9 cellular contexts compared by ENCODE assay signal in the genomic region with DNA sequence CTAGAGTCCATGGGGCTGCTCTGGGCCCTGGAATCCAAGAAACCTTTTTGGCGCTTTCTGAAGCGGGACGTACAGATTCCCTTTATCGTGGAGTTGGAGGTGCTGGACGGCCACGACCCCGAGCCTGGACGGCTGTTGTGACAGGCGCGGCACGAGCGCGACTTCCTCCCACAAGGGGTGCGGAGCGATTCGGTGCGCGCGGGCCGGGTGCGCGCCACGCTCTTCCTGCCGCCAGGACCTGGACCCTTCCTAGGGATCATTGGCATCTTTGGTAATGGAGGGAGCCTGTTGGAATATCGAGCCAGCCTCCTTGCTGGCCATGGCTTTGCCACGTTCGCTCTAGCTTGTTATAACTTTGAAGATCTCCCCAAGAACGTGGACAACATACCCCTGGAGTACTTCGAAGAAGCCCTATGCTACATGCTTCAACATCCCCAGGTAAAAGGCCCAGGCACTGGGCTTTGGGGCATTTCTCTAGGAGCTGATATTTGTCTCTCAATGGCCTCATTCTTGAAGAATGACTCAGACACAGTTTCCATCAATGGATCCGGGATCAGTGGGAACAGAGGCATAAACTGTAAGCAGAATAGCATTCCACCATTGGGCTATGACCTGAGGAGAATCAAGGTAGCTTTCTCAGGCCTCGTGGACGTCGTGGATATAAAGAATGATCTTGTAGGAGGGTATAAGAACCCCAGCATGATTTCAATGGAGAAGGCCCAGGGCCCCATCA. TPM values are rescaled to one million over a fixed set of nuclear protein-coding genes. Genes with fewer than 3 reads are reported as not detected.
DNase-seq lines count a peak whose midpoint lies in the region; ATAC-seq and TF ChIP-seq lines count a peak whose summit lies in the region.
"Had no signal": no experiment of that assay in that cellular context is flagged by ENCODE, and none has a peak within 500 bp of the region (broad histone marks: within the 10 kb centered on the region; RNA-seq: fewer than 3 reads in every experiment).

No MANE protein-coding gene starts in this region.

- dilution Hi-C loops in IMR-90 (cut with HindIII; ENCODE audit: low sequenced_read_pairs, unreplicated experiment): no loop called here

- H2BK120ac ChIP-seq in IMR-90 (ENCODE audit: low read depth, low read length): no peak overlapping the region

- peaks cover 0 to 3% of the 10 kb centered on the region in 2 donors for H3K9me3 Mint-ChIP-seq in natural killer cell
- peaks cover 3 to 31% (median 24%) of the 10 kb centered on the region in 5 donors for H3K9me3 Mint-ChIP-seq in CD8-positive, alpha-beta memory T cell

- DNase-seq in AG04449 (ENCODE audit: low read depth, low spot score): no peak
- DNase-seq in IMR-90: no peak
- no peak for DNase-seq in natural killer cell
- DNase-seq in glomerular visceral epithelial cell (ENCODE audit: extremely low spot score): no peak
- no peak for DNase-seq in CD8-positive, alpha-beta memory T cell
- DNase-seq in HT-29 (ENCODE audit: low spot score): no peak
- DNase-seq: HFFc6 had no signal

- H2BK5ac ChIP-seq in IMR-90 (ENCODE audit: low read depth, low read length, poor library complexity, severe bottlenecking): no peak overlapping the region

- H3K4me1 ChIP-seq in IMR-90 (ENCODE audit: control insufficient read depth, insufficient read depth, low read length): peaks cover 5% of the 10 kb centered on the region; the same call in 1 of the 2 replicates
- peaks cover 0 to 10% of the 10 kb centered on the region in 2 donors for H3K4me1 ChIP-seq in esophagus (ENCODE audit: control insufficient read depth in 2 of 2, insufficient read depth in 2 of 2, low read length in 1 of 2)
- H3K4me1 ChIP-seq in CD8-positive, alpha-beta memory T cell (ENCODE audit: insufficient read depth, low read length): peaks cover 11% of the 10 kb centered on the region

- no TSS peak for BruUV-seq in IMR-90 (replicated peaks; lab: Mats Ljungman, UMichigan)

- H3K36me3 Mint-ChIP-seq in natural killer cell: no peaks in the 10 kb centered on the region
- peaks cover 3 to 30% (median 18%) of the 10 kb centered on the region in 3 donors for H3K36me3 Mint-ChIP-seq in CD8-positive, alpha-beta memory T cell

- H3K9me1 ChIP-seq in IMR-90 (ENCODE audit: insufficient read depth, low read length): no peaks in the 10 kb centered on the region

- no peak overlapping the region for H3K4ac ChIP-seq in IMR-90 (ENCODE audit: low read depth, low read length)

- H3K14ac ChIP-seq in IMR-90 (replicated peaks; ENCODE audit: low read depth, low read length): no peak overlapping the region

- H3K27ac ChIP-seq in IMR-90 (ENCODE audit: insufficient read depth, low read length): no peak overlapping the region
- H3K27ac ChIP-seq in esophagus (ENCODE audit: low read depth in 2 of 2, low read length in 1 of 2): no peak overlapping the region
- H3K27ac ChIP-seq in CD8-positive, alpha-beta memory T cell (ENCODE audit: low read depth, low read length): no peak overlapping the region

- H3K36me3 ChIP-seq in IMR-90 (ENCODE audit: control insufficient read depth, insufficient read depth, low read length): no peaks in the 10 kb centered on the region
- H3K36me3 ChIP-seq in esophagus (ENCODE audit: control insufficient read depth in 2 of 2, insufficient read depth in 2 of 2, low read length in 1 of 2): no peaks in the 10 kb centered on the region
- H3K36me3 ChIP-seq in CD8-positive, alpha-beta memory T cell (ENCODE audit: insufficient read depth, low read length): no peaks in the 10 kb centered on the region

- H3K18ac ChIP-seq in IMR-90 (ENCODE audit: low read depth, low read length): no peak overlapping the region

- no peak overlapping the region for H3K56ac ChIP-seq in IMR-90 (ENCODE audit: extremely low read depth, insufficient read depth, low read length)

- peak overlapping the region; percentile 89 for H2AFZ ChIP-seq in IMR-90 (replicated peaks; ENCODE audit: low read length, poor library complexity)

- POLR2A ChIA-PET in AG04449 (lab: Yijun Ruan, JAX): no interaction called here
- POLR2A ChIA-PET in IMR-90 (lab: Charles Lee; ENCODE audit: unreplicated experiment): no interaction called here
- POLR2A ChIA-PET in CD8-positive, alpha-beta memory T cell (lab: Charles Lee): no interaction called here

- in situ Hi-C loops in IMR-90 (cut with MboI; ENCODE audit: low sequenced_read_pairs): no loop called here

- no peak overlapping the region for H3K27ac Mint-ChIP-seq in natural killer cell
- no peak overlapping the region for H3K27ac Mint-ChIP-seq in CD8-positive, alpha-beta memory T cell
- H3K27ac Mint-ChIP-seq: HFFc6 had no signal

- no peak overlapping the region for H4K5ac ChIP-seq in IMR-90 (ENCODE audit: low read depth, low read length)

- H2BK20ac ChIP-seq in IMR-90 (ENCODE audit: low read depth, low read length): no peak overlapping the region

- H3K23ac ChIP-seq in IMR-90 (ENCODE audit: low read depth, low read length): no peak overlapping the region

- no peak overlapping the region for H2BK15ac ChIP-seq in IMR-90 (ENCODE audit: low read depth, low read length)

- no peaks in the 10 kb centered on the region for H4K20me1 ChIP-seq in IMR-90 (ENCODE audit: insufficient read depth, low read length)

- peaks cover 20 to 21% of the 10 kb centered on the region in 2 donors for H3K4me1 Mint-ChIP-seq in natural killer cell
- peaks cover 20 to 26% (median 25%) of the 10 kb centered on the region in 3 donors for H3K4me1 Mint-ChIP-seq in CD8-positive, alpha-beta memory T cell

- H3K4me3 ChIP-seq in AG04449 (ENCODE audit: low read depth, low read length) (peak overlapping the region; percentile 48), IMR-90 (ENCODE audit: insufficient read depth, low read depth, low read length) (peak overlapping the region; percentile 42), esophagus (ENCODE audit: low read depth in 1 of 2, low read length in 2 of 2) (peak overlapping the region; percentile 28 to 40)
- H3K4me3 ChIP-seq in CD8-positive, alpha-beta memory T cell (ENCODE audit: low read length): no peak overlapping the region

- CTCF ChIA-PET in AG04449 (lab: Yijun Ruan, JAX) (interaction anchor here (1.6 kb wide), 1 partner anchor 10 kb away, joined by 4 read pairs; no protein-coding TSS in a partner anchor), IMR-90 (lab: Yijun Ruan, JAX) (no interaction called here)
- CTCF ChIA-PET in CD8-positive, alpha-beta memory T cell (lab: Charles Lee): no interaction called here

- H3K4me3 Mint-ChIP-seq in natural killer cell: peak overlapping the region; percentile 59
- peak overlapping the region in 3 of 7 donors; percentile 19 to 49 (median 47) for H3K4me3 Mint-ChIP-seq in CD8-positive, alpha-beta memory T cell
- H3K4me3 Mint-ChIP-seq: HFFc6 had no signal

- ATAC-seq in IMR-90 (ENCODE audit: low read depth) (no peak), natural killer cell (no peak), GM18858 (IDR thresholded peaks at IDR 0.05; ENCODE audit: unreplicated experiment) (no peak)

- H4K91ac ChIP-seq in IMR-90 (ENCODE audit: insufficient read depth, low read depth, low read length): no peak overlapping the region

- H2AK9ac ChIP-seq in IMR-90 (replicated peaks; ENCODE audit: low read depth, low read length, poor library complexity): no peak overlapping the region

- no peak overlapping the region for H3K9ac ChIP-seq in IMR-90 (ENCODE audit: low read depth, low read length)

- H3K79me1 ChIP-seq in IMR-90 (ENCODE audit: low read depth in 1 of 2, low read length in 2 of 2): peaks cover 5 to 11% of the 10 kb centered on the region in 2 experiments

- H3K27me3 Mint-ChIP-seq in natural killer cell (ENCODE audit: low read depth in 2 of 2): peaks cover 21 to 26% of the 10 kb centered on the region in 2 donors
- peaks cover 36 to 46% of the 10 kb centered on the region in 2 donors for H3K27me3 Mint-ChIP-seq in CD8-positive, alpha-beta memory T cell

- H4K8ac ChIP-seq in IMR-90 (ENCODE audit: low read depth in 2 of 2, low read length in 2 of 2): peak overlapping the region in 1 of 2 experiments; percentile 64; a peak in 2 of 4 replicates

- 42% methylated on average over 10 of the region's 33 CpGs; no CpG with 5 or more reads in 1 of the 2 experiments for WGBS in IMR-90 (ENCODE audit: extremely low coverage in 2 of 2, insufficient read length in 1 of 2), 2 experiments
- 28 to 34% methylated on average over 28 to 33 of the region's 33 CpGs for WGBS in esophagus, 2 donors

- H2AK5ac ChIP-seq in IMR-90 (ENCODE audit: low read depth, low read length): no peak overlapping the region

- H3K27me3 ChIP-seq in IMR-90 (ENCODE audit: control insufficient read depth, insufficient read depth, low read length) (no peaks in the 10 kb centered on the region), esophagus (ENCODE audit: control insufficient read depth in 1 of 2, insufficient read depth in 2 of 2, low read length in 2 of 2) (no peaks in the 10 kb centered on the region)
- H3K27me3 ChIP-seq in CD8-positive, alpha-beta memory T cell (ENCODE audit: insufficient read depth, low read length, poor library complexity, severe bottlenecking): peaks cover 6% of the 10 kb centered on the region

- TF ChIP-seq POLR2A in IMR-90 (IDR thresholded peaks at IDR 0.05; ENCODE audit: low read depth, low read length): no peak

- no peak for TF ChIP-seq RAD21 in IMR-90 (IDR thresholded peaks at IDR 0.05; ENCODE audit: low read length)

- TF ChIP-seq CTCF in AG04449 (IDR thresholded peaks at IDR 0.05; ENCODE audit: insufficient read depth, low read length, missing control alignments): no peak
- TF ChIP-seq CTCF in IMR-90 (conservative IDR thresholded peaks at IDR 0.05; ENCODE audit: low read depth, low read length): no peak
- no peak for TF ChIP-seq CTCF in natural killer cell (IDR thresholded peaks at IDR 0.05)

- peak overlapping the region; percentile 36; the same call in 1 of the 2 replicates for H3K4me2 ChIP-seq in IMR-90 (ENCODE audit: low read depth, low read length)

- H3K9me3 ChIP-seq in IMR-90 (ENCODE audit: control insufficient read depth, insufficient read depth, low read length): peaks cover 5% of the 10 kb centered on the region
- H3K9me3 ChIP-seq in esophagus (ENCODE audit: control insufficient read depth in 2 of 2, insufficient read depth in 1 of 2, low read depth in 1 of 2, low read length in 1 of 2): peaks cover 0 to 10% of the 10 kb centered on the region in 2 donors
- H3K9me3 ChIP-seq in CD8-positive, alpha-beta memory T cell (ENCODE audit: low read length): no peaks in the 10 kb centered on the region

- intact Hi-C loops in IMR-90 (cut with micrococcal nuclease): no loop called here
- intact Hi-C loops in natural killer cell (cut with micrococcal nuclease): no loop called here

RNA-seq across cellular contexts. Expression of a gene that starts 3.5 kb away (rescaled TPM):
- total RNA-seq in IMR-90 (2012; rRNA removed): 3.9 and 5.0 TPM in 2 replicates
- polyA plus RNA-seq in IMR-90 (2012; rRNA removed): 1.4 and 1.6 TPM in 2 replicates
- polyA plus RNA-seq in IMR-90 (2012; cell fraction: cytosol; rRNA removed): 0.31 and 0.63 TPM in 2 replicates
- polyA plus RNA-seq in IMR-90 (2012; cell fraction: nucleus; rRNA removed; ENCODE audit: low replicate concordance): 0.32 and 2.1 TPM in 2 replicates
- polyA plus RNA-seq in esophagus: under 1 TPM; 0.43 to 0.73 TPM
- 1 to 10 TPM; 2.3 to 4.1 (median 3.6) TPM for total RNA-seq in natural killer cell
- 1 to 10 TPM; 4.9 to 6.2 TPM for total RNA-seq in CD8-positive, alpha-beta memory T cell
- polyA plus RNA-seq in CD8-positive, alpha-beta memory T cell: 12.8 TPM
- total RNA-seq in HT-29 (2014; rRNA removed; shearing (Covaris generic)): not detected in 2 replicates

RNA-seq across cellular contexts. Expression of a gene that starts 42.9 kb away (rescaled TPM):
- total RNA-seq in IMR-90 (2012; rRNA removed) (2.0 and 2.2 TPM in 2 replicates), natural killer cell (1 to 10 TPM; 7.4 to 8.2 (median 7.8) TPM)
- polyA plus RNA-seq in IMR-90 (2012; rRNA removed) (0.46 and 0.67 TPM in 2 replicates), esophagus (1 to 10 TPM in 1 of 2 donors, under 1 TPM in 1; 0.71 to 1.6 TPM)
- 0.09 and 0.12 TPM in 2 replicates for polyA plus RNA-seq in IMR-90 (2012; cell fraction: cytosol; rRNA removed)
- 0.13 and 1.7 TPM in 2 replicates for polyA plus RNA-seq in IMR-90 (2012; cell fraction: nucleus; rRNA removed; ENCODE audit: low replicate concordance)
- 1 to 10 TPM; 2.1 to 3.9 TPM for total RNA-seq in CD8-positive, alpha-beta memory T cell
- 4.5 TPM for polyA plus RNA-seq in CD8-positive, alpha-beta memory T cell
- 0.08 TPM in 2 replicates for total RNA-seq in HT-29 (2014; rRNA removed; shearing (Covaris generic))
